Comparison of ENCODE assay signal across 16 cellular contexts in the genomic region with DNA sequence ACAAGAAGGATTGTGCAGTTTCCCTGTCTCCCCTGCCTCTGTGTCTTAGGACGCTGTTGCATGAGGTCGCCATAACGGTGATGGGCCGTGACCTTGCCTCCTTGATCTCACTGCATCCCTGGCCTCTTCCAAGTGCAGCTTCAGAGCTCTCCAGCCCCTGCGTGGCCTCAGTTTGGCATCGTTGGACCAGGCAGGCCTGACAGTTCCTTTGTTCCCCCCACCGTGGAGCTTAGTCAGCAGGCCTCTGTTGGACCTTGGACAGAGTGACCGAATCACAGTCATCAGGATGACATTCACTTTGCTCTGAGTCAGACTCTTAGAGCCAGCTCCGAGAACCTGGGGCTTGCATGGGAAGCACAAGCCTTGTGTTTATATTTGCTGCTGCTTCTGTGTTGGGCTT.
DNase-seq lines count a peak whose midpoint lies in the region; ATAC-seq, FAIRE-seq and TF ChIP-seq lines count a peak whose summit lies in the region.
"Had no signal": no experiment of that assay in that cellular context is flagged by ENCODE, and none has a peak within 500 bp of the region (broad histone marks: within the 10 kb centered on the region; RNA-seq: fewer than 3 reads in every experiment).

No MANE protein-coding gene starts in this region.

- RAD21 ChIA-PET in HCT116 (lab: Charles Lee; ENCODE audit: low non-redundant PET in 1 of 2, low total read pairs in 2 of 2, uncharacterized antibody in 2 of 2, unreplicated experiment in 2 of 2) = no interaction called here

- peaks cover 0 to 11% of the 10 kb centered on the region in 2 experiments; a peak in 2 of 4 replicates for H3K4me1 ChIP-seq in HCT116 (ENCODE audit: control insufficient read depth in 1 of 2, insufficient read depth in 2 of 2, low read length in 2 of 2)
- H3K4me1 ChIP-seq in hepatocyte (ENCODE audit: insufficient read depth) = peaks cover 14% of the 10 kb centered on the region
- H3K4me1 ChIP-seq in lower lobe of right lung = no peaks in the 10 kb centered on the region

- intact Hi-C loops in HCT116 (cut with micrococcal nuclease) (no loop called here), left colon (cut with DNase I, micrococcal nuclease) (no loop called here), lower lobe of right lung (cut with DNase I) (no loop called here)

- no peak for FAIRE-seq in urothelium cell line (lab: Jason Lieb, UNC)

- no peaks in the 10 kb centered on the region for H3K27me3 ChIP-seq in HCT116 (ENCODE audit: insufficient read depth, low read length)
- no peaks in the 10 kb centered on the region for H3K27me3 ChIP-seq in hepatocyte
- peaks cover 7% of the 10 kb centered on the region for H3K27me3 ChIP-seq in lower lobe of right lung (ENCODE audit: low read depth)
- H3K27me3 ChIP-seq: dorsolateral prefrontal cortex, spleen had no signal

- no peak overlapping the region for H3K4me3 ChIP-seq in HCT116 (replicated peaks in 1 of 2; ENCODE audit: low read depth in 1 of 2, low read length in 2 of 2)
- no peak overlapping the region for H3K4me3 ChIP-seq in hepatocyte
- H3K4me3 ChIP-seq in lower lobe of right lung = no peak overlapping the region
- H3K4me3 ChIP-seq: dorsolateral prefrontal cortex, spleen had no signal

- no peaks in the 10 kb centered on the region for H3K9me3 ChIP-seq in HCT116 (ENCODE audit: control insufficient read depth in 1 of 2, insufficient read depth in 1 of 2, low read depth in 1 of 2, low read length in 2 of 2)
- H3K9me3 ChIP-seq in hepatocyte (ENCODE audit: low read depth) = no peaks in the 10 kb centered on the region
- no peaks in the 10 kb centered on the region for H3K9me3 ChIP-seq in lower lobe of right lung
- H3K9me3 ChIP-seq: spleen had no signal

- 68% methylated on average over 9 of the region's 9 CpGs for WGBS in hepatocyte (ENCODE audit: low lambda C conversion rate, missing lambda C conversion rate)

- H3K36me3 ChIP-seq in HCT116 (ENCODE audit: control insufficient read depth in 1 of 2, insufficient read depth in 2 of 2, low read length in 2 of 2) (no peaks in the 10 kb centered on the region), hepatocyte (replicated peaks; ENCODE audit: insufficient read depth, low read depth) (no peaks in the 10 kb centered on the region), lower lobe of right lung (no peaks in the 10 kb centered on the region)
- H3K36me3 ChIP-seq: spleen had no signal

- DNase-seq in HCT116 (ENCODE audit: low read depth, low spot score) (peak; percentile 16), amniotic epithelial cell (ENCODE audit: low read depth) (peak; percentile 57), hepatocyte (ENCODE audit: low spot score) (peak; percentile 87), urothelium cell line (ENCODE audit: low spot score) (peak; percentile 32), left colon (no peak), lower lobe of right lung (no peak), KG1 (lab: John Stamatoyannopoulos, UW) (no peak)
- DNase-seq: activated CD4-positive, alpha-beta T cell treated with anti-CD3 and anti-CD28 coated beads, Interleukin-2, amount 50 U/mL, for 1 hour; activated gamma-delta T cell treated with Interleukin-2 at 50 U/mL for 16 hours; DMS79 treated with DMSO at 0.1 percent for 48 hours; dorsolateral prefrontal cortex; hippocampal formation; Kasumi-1; NCI-H345; spleen; stimulated activated CD8-positive, alpha-beta memory T cell treated with anti-CD3 and anti-CD28 coated beads, Interleukin-4, amount 100 ng/mL, for 48 hours had no signal

- ATAC-seq in HCT116 = peak; percentile 60; the same call in 1 of the 2 replicates
- ATAC-seq in left colon = no peak
- no peak for ATAC-seq in lower lobe of right lung

- H3K4me2 ChIP-seq in HCT116 (ENCODE audit: low read length) (peak overlapping the region; percentile 34), hepatocyte (no peak overlapping the region)

- no peaks in the 10 kb centered on the region for H3K79me2 ChIP-seq in HCT116 (ENCODE audit: insufficient read depth, low read length)
- no peaks in the 10 kb centered on the region for H3K79me2 ChIP-seq in hepatocyte

- no peaks in the 10 kb centered on the region for H4K20me1 ChIP-seq in HCT116 (ENCODE audit: insufficient read depth)
- H4K20me1 ChIP-seq in hepatocyte (ENCODE audit: insufficient read depth, poor library complexity, severe bottlenecking) = no peaks in the 10 kb centered on the region

- H3K27ac ChIP-seq in HCT116 (ENCODE audit: low read depth, low read length) (no peak overlapping the region), hepatocyte (peak overlapping the region; percentile 82), lower lobe of right lung (no peak overlapping the region)
- H3K27ac ChIP-seq: dorsolateral prefrontal cortex, spleen had no signal

- TF ChIP-seq CTCF in HCT116 (IDR thresholded peaks at IDR 0.05 in 2 of 3, conservative IDR thresholded peaks at IDR 0.05 in 1 of 3; ENCODE audit: borderline replicate concordance in 1 of 3, insufficient read depth in 1 of 3, low read depth in 2 of 3, low read length in 2 of 3) (no peak), hepatocyte (IDR thresholded peaks at IDR 0.05; ENCODE audit: poor library complexity) (no peak), lower lobe of right lung (IDR thresholded peaks at IDR 0.05) (no peak)

- no TSS peak for BruUV-seq in HCT116 (replicated peaks; lab: Mats Ljungman, UMichigan)

- CTCF ChIA-PET in HCT116 (lab: Charles Lee) = no interaction called here

- POLR2A ChIA-PET in HCT116 (lab: Charles Lee) = no interaction called here

- H3K9me2 ChIP-seq in HCT116 (ENCODE audit: insufficient read depth) (no peaks in the 10 kb centered on the region), hepatocyte (replicated peaks; ENCODE audit: insufficient read depth) (no peaks in the 10 kb centered on the region)

- TF ChIP-seq POLR2A in HCT116 (IDR thresholded peaks at IDR 0.05; ENCODE audit: borderline replicate concordance, extremely low read depth, insufficient read depth, insufficient read length) = no peak

- TF ChIP-seq RAD21 in HCT116 (IDR thresholded peaks at IDR 0.05; ENCODE audit: low read depth) = no peak

- no peak overlapping the region for H2AFZ ChIP-seq in HCT116 (ENCODE audit: low read depth, low read length, poor library complexity, severe bottlenecking)
- H2AFZ ChIP-seq in hepatocyte = no peak overlapping the region

- H3K9ac ChIP-seq in HCT116 (ENCODE audit: low read length) = no peak overlapping the region

TF ChIP-seq in HCT116, 20 proteins besides CTCF, POLR2A, EP300 and RAD21:
- TF ChIP-seq EZH2 (IDR thresholded peaks at IDR 0.05) = no peak
- 0 out of 2 replicates have a peak, but pooled peaks have one; percentile 12 for TF ChIP-seq JUND (IDR thresholded peaks at IDR 0.05)
- peak; percentile 42; the same call in 1 of the 2 replicates for TF ChIP-seq FOSL1 (IDR thresholded peaks at IDR 0.05; ENCODE audit: low read depth)
- TF ChIP-seq SP1 (IDR thresholded peaks at IDR 0.05; ENCODE audit: low read depth) = 0 out of 2 replicates have a peak, but pooled peaks have one; percentile 17

Comparison
In these comparisons a context has a peak if more than half of its experiments do, and no peak if none do; other contexts are left out.
1. DNase-seq: peak in HCT116 (single experiment), amniotic epithelial cell (single experiment), hepatocyte (single experiment) and urothelium cell line (single experiment); none in left colon (0 of 2), lower lobe of right lung (single experiment) and KG1 (single experiment).